23 cellular contexts compared by ENCODE assay signal in genomic region chr18:24910217-24910616, GRCh38.
DNase-seq lines count a peak whose midpoint lies in the region; ATAC-seq and TF ChIP-seq lines count a peak whose summit lies in the region.
"Had no signal": no experiment of that assay in that cellular context is flagged by ENCODE, and none has a peak within 500 bp of the region (broad histone marks: within the 10 kb centered on the region; RNA-seq: fewer than 3 reads in every experiment).

No MANE protein-coding gene starts in this region.

- ATAC-seq in right cardiac atrium, result no peak
- no peak for ATAC-seq in GM18498 (IDR thresholded peaks at IDR 0.05; ENCODE audit: unreplicated experiment)
- ATAC-seq in HG03135 (IDR thresholded peaks at IDR 0.05; ENCODE audit: unreplicated experiment), result no peak
- ATAC-seq: Panc1 had no signal

- POLR2A ChIA-PET in HEK293T (lab: Yijun Ruan, JAX), result no interaction called here

- TF ChIP-seq CTCF in left ventricle myocardium inferior (IDR thresholded peaks at IDR 0.05; ENCODE audit: borderline replicate concordance), result no peak

- no peaks in the 10 kb centered on the region for H3K27me3 ChIP-seq in left ventricle myocardium inferior (ENCODE audit: low read depth)
- H3K27me3 ChIP-seq in right cardiac atrium (ENCODE audit: control insufficient read depth, insufficient read depth), result no peaks in the 10 kb centered on the region
- H3K27me3 ChIP-seq: BLaER1, SJCRH30 had no signal

- H3K4me3 ChIP-seq in left ventricle myocardium inferior, result no peak overlapping the region
- H3K4me3 ChIP-seq in right cardiac atrium (ENCODE audit: low read length), result no peak overlapping the region
- H3K4me3 ChIP-seq: BLaER1, SJCRH30 had no signal

- H3K27ac ChIP-seq in left ventricle myocardium inferior (replicated peaks) (peak overlapping the region; percentile 11), right cardiac atrium (ENCODE audit: low read length) (no peak overlapping the region)
- H3K27ac ChIP-seq: BLaER1, KMS-11, SJCRH30 had no signal

- H3K9me3 ChIP-seq in left ventricle myocardium inferior (replicated peaks), result peaks cover 8% of the 10 kb centered on the region
- H3K9me3 ChIP-seq in right cardiac atrium (ENCODE audit: control insufficient read depth, low read length), result no peaks in the 10 kb centered on the region
- H3K9me3 ChIP-seq: BLaER1, SJCRH30 had no signal

- intact Hi-C loops in left ventricle myocardium inferior (cut with micrococcal nuclease), result no loop called here
- intact Hi-C loops in right cardiac atrium (cut with DNase I), result no loop called here

- no peak for DNase-seq in left ventricle myocardium inferior
- no peak for DNase-seq in right cardiac atrium
- peak; percentile 6 for DNase-seq in HS-5 (ENCODE audit: low read depth)
- peak; percentile 4 for DNase-seq in fibroblast of peridontal ligament (ENCODE audit: extremely low read depth)
- no peak for DNase-seq in HEK293T (ENCODE audit: extremely low spot score)
- DNase-seq: CD4-positive, alpha-beta T cell; COR-L47; DMS 273 treated with DMSO at 0.1 percent for 48 hours; DMS79 treated with DMSO at 0.1 percent for 48 hours; GOT3; HCEC 1CT; NCI-H1105 treated with DMSO at 0.1 percent for 48 hours; NCI-H1694; NCI-H2081 treated with DMSO at 0.1 percent for 48 hours; NCI-H2171 treated with DMSO at 0.1 percent for 48 hours; NCI-H524 treated with DMSO at 0.1 percent for 48 hours; NCI-H82; SJCRH30 had no signal

- H3K4me1 ChIP-seq in left ventricle myocardium inferior (peaks cover 20% of the 10 kb centered on the region), right cardiac atrium (ENCODE audit: control insufficient read depth, insufficient read depth, low read length) (peaks cover 3% of the 10 kb centered on the region)
- H3K4me1 ChIP-seq: BLaER1 had no signal

- no peaks in the 10 kb centered on the region for H3K36me3 ChIP-seq in left ventricle myocardium inferior
- H3K36me3 ChIP-seq: BLaER1, SJCRH30 had no signal

- CTCF ChIA-PET in HEK293T (lab: Yijun Ruan, JAX), result no interaction called here

TF ChIP-seq in HEK293T, 16 proteins besides CTCF, POLR2A, EP300 and RAD21:
- no peak for TF ChIP-seq PKNOX1 (IDR thresholded peaks at IDR 0.05)
- no peak for TF ChIP-seq HDGF (IDR thresholded peaks at IDR 0.05; ENCODE audit: borderline replicate concordance)
- no peak for TF ChIP-seq ARNT (IDR thresholded peaks at IDR 0.05)
- TF ChIP-seq SP1 (IDR thresholded peaks at IDR 0.05), result no peak
- no peak for TF ChIP-seq L3MBTL2 (conservative IDR thresholded peaks at IDR 0.05)
- no peak for TF ChIP-seq FOXA1 (IDR thresholded peaks at IDR 0.05)
- no peak for TF ChIP-seq FOXK2 (IDR thresholded peaks at IDR 0.05)
- no peak for TF ChIP-seq BHLHE40 (IDR thresholded peaks at IDR 0.05; ENCODE audit: borderline replicate concordance)
- TF ChIP-seq TARDBP (IDR thresholded peaks at IDR 0.05), result no peak
- no peak for TF ChIP-seq LEF1 (IDR thresholded peaks at IDR 0.05; ENCODE audit: borderline replicate concordance)
- TF ChIP-seq FOXM1 (IDR thresholded peaks at IDR 0.05; ENCODE audit: borderline replicate concordance), result no peak
- TF ChIP-seq NFRKB (IDR thresholded peaks at IDR 0.05), result no peak
- no peak for TF ChIP-seq ELF4 (IDR thresholded peaks at IDR 0.05)
- TF ChIP-seq CTBP1 (IDR thresholded peaks at IDR 0.05; ENCODE audit: borderline replicate concordance), result no peak
- TF ChIP-seq ZNF384 (IDR thresholded peaks at IDR 0.05), result no peak
- no peak for TF ChIP-seq SUZ12 (IDR thresholded peaks at IDR 0.05)

Comparison
In these comparisons a context has a peak if more than half of its experiments do, and no peak if none do; other contexts are left out.
1. DNase-seq: peak in HS-5 (single experiment) and fibroblast of peridontal ligament (single experiment); none in left ventricle myocardium inferior (single experiment), right cardiac atrium (0 of 3) and HEK293T (single experiment).